Comparison of ENCODE assay signal across 8 cellular contexts in genomic region chr1:84506729-84507453, GRCh38. TPM values are rescaled to one million over a fixed set of nuclear protein-coding genes. Genes with fewer than 3 reads are reported as not detected.
DNase-seq lines count a peak whose midpoint lies in the region; ATAC-seq, FAIRE-seq and TF ChIP-seq lines count a peak whose summit lies in the region.

No MANE protein-coding gene starts in this region.

- H3K4me3 ChIP-seq in GM23338 = peak overlapping the region; percentile 96
- H3K4me3 ChIP-seq in prostate gland = peak overlapping the region; percentile 59 to 83

- peak overlapping the region; percentile 71 for H3K27ac ChIP-seq in GM23338 (ENCODE audit: low read depth)
- peak overlapping the region; percentile 96 for H3K27ac ChIP-seq in RWPE1
- H3K27ac ChIP-seq in prostate gland = peak overlapping the region; percentile 95 to 96

- H3K9me3 ChIP-seq in prostate gland = no peaks in the 10 kb centered on the region

- H3F3A ChIP-seq in GM23338 (replicated peaks; ENCODE audit: low read depth) = no peaks in the 10 kb centered on the region

- peak overlapping the region; percentile 93 for H3K4me3 Mint-ChIP-seq in GM23338

- H3K36me3 ChIP-seq in GM23338 (ENCODE audit: insufficient read depth) (no peaks in the 10 kb centered on the region), prostate gland (no peaks in the 10 kb centered on the region)

- H3K79me2 ChIP-seq in GM23338 (replicated peaks; ENCODE audit: insufficient read depth) = peaks cover 34% of the 10 kb centered on the region

- H3K36me3 Mint-ChIP-seq in GM23338 (ENCODE audit: low read depth) = peaks cover 10% of the 10 kb centered on the region; the same call in 2 of the 3 replicates

- ATAC-seq in GM23338 = peak; percentile 66
- ATAC-seq in GM21529 (IDR thresholded peaks at IDR 0.05; ENCODE audit: unreplicated experiment) = no peak

- DNase-seq in GM23338 (ENCODE audit: low spot score) (peak; percentile 79), RWPE1 (ENCODE audit: low spot score) (no peak), erythroblast (lab: John Stamatoyannopoulos, UW) (peak in 1 of 2 experiments; percentile 38), prostate gland (ENCODE audit: low spot score) (no peak), anterior cingulate cortex (lab: John Stamatoyannopoulos, UW) (no peak), NCI-H1092 treated with DMSO at 0.1 percent for 48 hours (lab: John Stamatoyannopoulos, UW) (no peak), D721Med (ENCODE audit: insufficient read length, low spot score) (no peak)

- H3K4me1 ChIP-seq in GM23338 (ENCODE audit: insufficient read depth) (peaks cover 28% of the 10 kb centered on the region), prostate gland (replicated peaks) (peaks cover 2% of the 10 kb centered on the region)

- peaks cover 9% of the 10 kb centered on the region; the same call in 1 of the 3 replicates for H3K9me3 Mint-ChIP-seq in GM23338

- H3K27me3 ChIP-seq in GM23338 (ENCODE audit: insufficient read depth) (peaks cover 12% of the 10 kb centered on the region), prostate gland (replicated peaks; ENCODE audit: insufficient read depth) (no peaks in the 10 kb centered on the region)

- intact Hi-C loops in prostate gland (cut with DNase I) = loop anchor here (5.0 kb wide), 1 partner anchor 65 kb away; the partner anchor contains the start of gene CTBS

- peaks cover 12% of the 10 kb centered on the region for H3K27me3 Mint-ChIP-seq in GM23338 (ENCODE audit: insufficient read depth, low read depth, poor library complexity)

- POLR2A ChIA-PET in RWPE1 (lab: Yijun Ruan, JAX; ENCODE audit: low non-redundant PET) = no interaction called here

- CTCF ChIA-PET in RWPE1 (lab: Yijun Ruan, JAX) = interaction anchor here (0.6 kb wide), 1 partner anchor 391 kb away, joined by 3 read pairs; no protein-coding TSS in a partner anchor

- no peaks in the 10 kb centered on the region; the same call in 1 of the 2 replicates for H3K9me2 ChIP-seq in GM23338 (ENCODE audit: insufficient read depth)

- TF ChIP-seq POLR2A in erythroblast (IDR thresholded peaks at IDR 0.05; ENCODE audit: low read length) (peak; percentile 70), prostate gland (IDR thresholded peaks at IDR 0.05) (no peak)

- peaks cover 10% of the 10 kb centered on the region; the same call in 1 of the 2 replicates for H4K20me1 ChIP-seq in GM23338 (replicated peaks; ENCODE audit: insufficient read depth)

- FAIRE-seq in D721Med (lab: Jason Lieb, UNC) = no peak

- no peak for TF ChIP-seq CTCF in GM23338 (conservative IDR thresholded peaks at IDR 0.05; ENCODE audit: low read depth in 2 of 2)
- TF ChIP-seq CTCF in RWPE1 (conservative IDR thresholded peaks at IDR 0.05; ENCODE audit: low read depth) = no peak
- no peak for TF ChIP-seq CTCF in prostate gland (IDR thresholded peaks at IDR 0.05)
- TF ChIP-seq CTCF in D721Med (IDR thresholded peaks at IDR 0.05; ENCODE audit: insufficient read depth, missing control alignments) = no peak

- peak overlapping the region; percentile 99 for H3K4me2 ChIP-seq in GM23338

- WGBS in prostate gland = 14% methylated on average over 26 of the region's 26 CpGs

- peak overlapping the region; percentile 95 for H3K27ac Mint-ChIP-seq in GM23338

- peaks cover 21% of the 10 kb centered on the region for H3K4me1 Mint-ChIP-seq in GM23338

- peak overlapping the region; percentile 85 for H2AFZ ChIP-seq in GM23338

TF ChIP-seq in GM23338, 12 proteins besides CTCF, POLR2A, EP300 and RAD21:
- TF ChIP-seq REST (IDR thresholded peaks at IDR 0.05; ENCODE audit: unreplicated experiment) (no peak), JUNB (IDR thresholded peaks at IDR 0.05; ENCODE audit: unreplicated experiment) (no peak), ZNF331 (CRISPR knock-in tag; IDR thresholded peaks at IDR 0.05; ENCODE audit: low read depth) (no peak)

RNA-seq across cellular contexts. Expression of gene GNG5, which starts 0.5 kb away (rescaled TPM):
- total RNA-seq in GM23338 (2014; rRNA removed; shearing (Covaris generic)) = 71.5 and 95.9 TPM in 2 replicates
- 674 and 728 TPM in 2 replicates for polyA plus RNA-seq in GM23338 (2016; fragmentation: Nextera tagmentation; extraction: Ambion mirVana)
- total RNA-seq in prostate gland = 100 to 1,000 TPM; 111 to 116 TPM

RNA-seq across cellular contexts. Expression of gene SPATA1, which starts 0.7 kb away (rescaled TPM):
- not detected in 2 replicates for total RNA-seq in GM23338 (2014; rRNA removed; shearing (Covaris generic))
- 2.8 and 3.3 TPM in 2 replicates for polyA plus RNA-seq in GM23338 (2016; fragmentation: Nextera tagmentation; extraction: Ambion mirVana)
- total RNA-seq in prostate gland = 1 to 10 TPM in 1 of 2 donors, under 1 TPM in 1; 0.05 to 3.8 TPM

RNA-seq across cellular contexts. Expression of gene RPF1, which starts 27.8 kb away (rescaled TPM):
- 56.4 and 62.6 TPM in 2 replicates for total RNA-seq in GM23338 (2014; rRNA removed; shearing (Covaris generic))
- 57.1 and 58.9 TPM in 2 replicates for polyA plus RNA-seq in GM23338 (2016; fragmentation: Nextera tagmentation; extraction: Ambion mirVana)
- 10 to 100 TPM; 38.4 TPM for total RNA-seq in prostate gland
